21 cellular contexts compared by ENCODE assay signal in genomic region chr17:76151896-76152454, GRCh38. TPM values are rescaled to one million over a fixed set of nuclear protein-coding genes. Genes with fewer than 3 reads are reported as not detected.
DNase-seq lines count a peak whose midpoint lies in the region; ATAC-seq and TF ChIP-seq lines count a peak whose summit lies in the region.
"Had no signal": no experiment of that assay in that cellular context is flagged by ENCODE, and none has a peak within 500 bp of the region (broad histone marks: within the 10 kb centered on the region; RNA-seq: fewer than 3 reads in every experiment).

No MANE protein-coding gene starts in this region.

- no peaks in the 10 kb centered on the region for H3K27me3 Mint-ChIP-seq in activated T-helper 17 cell treated with anti-CD3 and anti-CD28 coated beads, Interleukin-2, amount 50 U/mL, for 72 hours

- no peaks in the 10 kb centered on the region for H3K9me3 ChIP-seq in colonic mucosa
- H3K9me3 ChIP-seq: left ventricle myocardium inferior, psoas muscle, SJSA1, suprapubic skin had no signal

- TF ChIP-seq CTCF in colonic mucosa (IDR thresholded peaks at IDR 0.05), result no peak

- peak overlapping the region; percentile 78 for H3K27ac Mint-ChIP-seq in activated T-helper 17 cell treated with anti-CD3 and anti-CD28 coated beads, Interleukin-2, amount 50 U/mL, for 72 hours
- H3K27ac Mint-ChIP-seq: activated B cell treated with CpG ODN at 0.5 μM for 24 hours, neural progenitor cell had no signal

- no peaks in the 10 kb centered on the region for H3K4me1 ChIP-seq in colonic mucosa
- H3K4me1 ChIP-seq: SJSA1, suprapubic skin had no signal

- H3K4me3 ChIP-seq in colonic mucosa, result no peak overlapping the region
- H3K4me3 ChIP-seq: left ventricle myocardium inferior, neural progenitor cell, psoas muscle, SJSA1, skin epidermis, suprapubic skin had no signal

- H3K4me3 Mint-ChIP-seq in activated T-helper 17 cell treated with anti-CD3 and anti-CD28 coated beads, Interleukin-2, amount 50 U/mL, for 72 hours, result peak overlapping the region; percentile 11
- H3K4me3 Mint-ChIP-seq: activated B cell treated with CpG ODN at 0.5 μM for 24 hours, neural progenitor cell had no signal

- DNase-seq in stimulated activated naive CD4-positive, alpha-beta T cell (lab: John Stamatoyannopoulos, UW), result peak; percentile 13 to 74 (median 48)
- no peak for DNase-seq in stimulated activated naive CD4-positive, alpha-beta T cell treated with Interleukin-2 at 50 U/mL for 16 hours (lab: John Stamatoyannopoulos, UW)
- DNase-seq in islet precursor cell (peak; percentile 38), GM03348 (ENCODE audit: low spot score) (no peak), NCI-H1417 (lab: John Stamatoyannopoulos, UW) (no peak), colonic mucosa (no peak)
- DNase-seq: activated B cell treated with CpG ODN at 0.5 μM for 24 hours; left ventricle myocardium inferior; NCI-H1436 treated with DMSO at 0.1 percent for 48 hours; psoas muscle; stimulated activated CD4-positive, alpha-beta T cell treated with anti-CD3 and anti-CD28 coated beads, Interleukin-4, amount 100 ng/mL, for 24 hours had no signal

- H3K4me1 Mint-ChIP-seq in activated T-helper 17 cell treated with anti-CD3 and anti-CD28 coated beads, Interleukin-2, amount 50 U/mL, for 72 hours, result peaks cover 7% of the 10 kb centered on the region

- no peaks in the 10 kb centered on the region for H3K27me3 ChIP-seq in colonic mucosa
- H3K27me3 ChIP-seq: neural progenitor cell, SJSA1, suprapubic skin had no signal

- no peak overlapping the region for H3K27ac ChIP-seq in colonic mucosa
- H3K27ac ChIP-seq: HL-60, left ventricle myocardium inferior, neural progenitor cell, psoas muscle, SJSA1, suprapubic skin had no signal

- H3K36me3 Mint-ChIP-seq in activated T-helper 17 cell treated with anti-CD3 and anti-CD28 coated beads, Interleukin-2, amount 50 U/mL, for 72 hours (ENCODE audit: low read depth), result peaks cover 15% of the 10 kb centered on the region

- no peak overlapping the region for H3K9ac ChIP-seq in colonic mucosa (ENCODE audit: low read depth in 2 of 2, low read length in 2 of 2)
- H3K9ac ChIP-seq: neural progenitor cell had no signal

- no peaks in the 10 kb centered on the region for H3K9me3 Mint-ChIP-seq in activated T-helper 17 cell treated with anti-CD3 and anti-CD28 coated beads, Interleukin-2, amount 50 U/mL, for 72 hours
- H3K9me3 Mint-ChIP-seq: activated B cell treated with CpG ODN at 0.5 μM for 24 hours, neural progenitor cell had no signal

- no peaks in the 10 kb centered on the region for H3K36me3 ChIP-seq in colonic mucosa
- H3K36me3 ChIP-seq: neural progenitor cell, SJSA1, suprapubic skin had no signal

- ATAC-seq in activated T-helper 17 cell treated with anti-CD3 and anti-CD28 coated beads, Interleukin-2, amount 50 U/mL, for 72 hours (replicated peaks), result no peak
- no peak for ATAC-seq in GM21717 (IDR thresholded peaks at IDR 0.05; ENCODE audit: unreplicated experiment)
- ATAC-seq: Panc1, psoas muscle had no signal

- intact Hi-C loops in colonic mucosa (cut with DNase I), result no loop called here

RNA-seq across cellular contexts. Expression of gene FOXJ1, which starts 10.9 kb away (rescaled TPM):
- total RNA-seq in activated T-helper 17 cell treated with anti-CD3 and anti-CD28 coated beads, Interleukin-2, amount 50 U/mL, for 72 hours, result under 1 TPM in 1 of 2 donors, not detected in 1; 0.15 TPM
- total RNA-seq in colonic mucosa, result 1 to 10 TPM; 1.4 to 2.5 TPM
- total RNA-seq: fibroblast of lung, left ventricle myocardium inferior, M059J, SJSA1 had no signal

RNA-seq across cellular contexts. Expression of gene EXOC7, which starts 48.4 kb away (rescaled TPM):
- total RNA-seq in activated T-helper 17 cell treated with anti-CD3 and anti-CD28 coated beads, Interleukin-2, amount 50 U/mL, for 72 hours, result 100 to 1,000 TPM; 104 to 117 TPM
- 10 to 100 TPM; 88.0 to 95.0 TPM for total RNA-seq in colonic mucosa

Comparison
In these comparisons a context has a peak if more than half of its experiments do, and no peak if none do; other contexts are left out.
1. DNase-seq: peak in stimulated activated naive CD4-positive, alpha-beta T cell (6 of 6) and islet precursor cell (single experiment); none in stimulated activated naive CD4-positive, alpha-beta T cell treated with Interleukin-2 at 50 U/mL for 16 hours (single experiment), GM03348 (single experiment), NCI-H1417 (0 of 3) and colonic mucosa (single experiment).